In the genomic region with DNA sequence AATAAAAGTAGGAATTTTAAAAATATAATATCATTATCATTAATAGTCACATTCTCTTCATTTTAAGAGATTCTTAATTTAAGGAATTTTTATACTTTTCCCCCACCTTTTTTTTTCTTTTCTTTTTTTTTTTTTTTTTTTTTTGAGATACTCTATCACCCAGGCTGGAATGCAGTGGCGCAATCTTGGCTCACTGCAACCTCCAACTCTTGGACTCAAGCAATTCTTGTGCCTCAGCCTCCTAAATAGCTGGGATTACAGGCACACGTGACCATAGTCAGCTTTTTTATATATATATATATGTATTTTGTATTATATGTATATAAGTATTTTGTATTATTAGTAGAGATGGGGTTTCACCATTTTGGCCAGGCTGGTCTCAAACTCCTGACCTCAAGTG, we compare ENCODE assay signal across 27 cellular contexts.
"Had no signal": no experiment of that assay in that cellular context is flagged by ENCODE, and none has a peak within 500 bp of the region (broad histone marks: within the 10 kb centered on the region; RNA-seq: fewer than 3 reads in every experiment).

No MANE protein-coding gene starts in this region.

- FAIRE-seq: endothelial cell of umbilical vein, small intestine had no signal

- H2AFZ ChIP-seq: hepatocyte, parathyroid adenoma had no signal

- H3K4me1 ChIP-seq: colonic mucosa, foreskin keratinocyte, parathyroid adenoma, psoas muscle, sigmoid colon, thyroid gland had no signal

- H3K27ac ChIP-seq: colonic mucosa, foreskin keratinocyte, hepatocyte, parathyroid adenoma, psoas muscle, sigmoid colon, suprapubic skin, thyroid gland, upper lobe of right lung, vagina had no signal

- H3K27me3 ChIP-seq: colonic mucosa, foreskin keratinocyte, hepatocyte, sigmoid colon, suprapubic skin, thyroid gland, upper lobe of right lung, vagina had no signal

- ATAC-seq: foreskin keratinocyte; left colon; left ventricle myocardium superior; psoas muscle; stimulated activated effector memory CD8-positive, alpha-beta T cell treated with anti-CD3 and anti-CD28 coated beads, Interleukin-12 subunit alpha, Interleukin-12 subunit beta, amount 100 ng/mL, for 72 hours; stimulated activated naive CD8-positive, alpha-beta T cell treated with anti-CD3 and anti-CD28 coated beads, Interleukin-15, Interleukin-2, amounts not matched to agents 100 U/mL and 50 U/mL, for 24 hours; upper lobe of right lung had no signal

- H3K4me2 ChIP-seq: hepatocyte had no signal

- H3K9me3 ChIP-seq: colonic mucosa, sigmoid colon, suprapubic skin, thyroid gland, upper lobe of right lung, vagina had no signal

- H3K79me2 ChIP-seq: hepatocyte, parathyroid adenoma had no signal

- H3K4me3 ChIP-seq: colonic mucosa, hepatocyte, lung, psoas muscle, sigmoid colon, suprapubic skin, thyroid gland, upper lobe of right lung, vagina had no signal

- DNase-seq: cerebellar nuclear complex; colonic mucosa; effector CD4-positive, alpha-beta T cell; endodermal cell; erythroblast; foreskin keratinocyte; head of caudate nucleus; left colon; left ventricle myocardium superior; mesenchymal stem cell; midbrain; psoas muscle; retina; sigmoid colon; small intestine; stimulated activated CD4-positive, alpha-beta T cell treated with anti-CD3 and anti-CD28 coated beads, Interleukin-12 subunit alpha, Interleukin-12 subunit beta, amount 100 ng/mL, for 4 hours; stimulated activated CD8-positive, alpha-beta memory T cell treated with anti-CD3 and anti-CD28 coated beads, Interleukin-4, amount 100 ng/mL, for 48 hours; stimulated activated naive CD8-positive, alpha-beta T cell treated with anti-CD3 and anti-CD28 coated beads, Interleukin-15, Interleukin-2, amounts not matched to agents 100 U/mL and 50 U/mL, for 24 hours; thyroid gland; upper lobe of right lung had no signal

- H3K36me3 ChIP-seq: colonic mucosa, suprapubic skin, thyroid gland, upper lobe of right lung, vagina had no signal

- H3K9ac ChIP-seq: parathyroid adenoma had no signal
